In genomic region chr20:50724851-50725721, GRCh38 we compare ENCODE assay signal across 9 cellular contexts. TPM values are rescaled to one million over a fixed set of nuclear protein-coding genes. Genes with fewer than 3 reads are reported as not detected.
DNase-seq lines count a peak whose midpoint lies in the region; ATAC-seq and TF ChIP-seq lines count a peak whose summit lies in the region.
"Had no signal": no experiment of that assay in that cellular context is flagged by ENCODE, and none has a peak within 500 bp of the region (broad histone marks: within the 10 kb centered on the region; RNA-seq: fewer than 3 reads in every experiment).

No MANE protein-coding gene starts in this region.

- peaks cover 11 to 18% of the 10 kb centered on the region in 2 donors for H3K4me1 ChIP-seq in neuronal stem cell (ENCODE audit: control insufficient read depth in 2 of 2, insufficient read depth in 1 of 2, low read depth in 1 of 2, low read length in 2 of 2)
- H3K4me1 ChIP-seq in thoracic aorta (ENCODE audit: control insufficient read depth in 1 of 2, low read depth in 2 of 2) = peaks cover 18 to 46% of the 10 kb centered on the region in 2 donors

- no peak overlapping the region for H4K91ac ChIP-seq in neuronal stem cell (ENCODE audit: low read depth, low read length, poor library complexity)

- H3K9ac ChIP-seq in neuronal stem cell (ENCODE audit: low read depth, low read length, poor library complexity) = no peak overlapping the region

- H3K18ac ChIP-seq in neuronal stem cell (ENCODE audit: low read length) = peak overlapping the region; percentile 81

- H3K27ac ChIP-seq in neuronal stem cell (replicated peaks; ENCODE audit: low read length) (peak overlapping the region; percentile 86), thoracic aorta (peak overlapping the region; percentile 77 to 79)

- no peaks in the 10 kb centered on the region for H3K9me3 ChIP-seq in neuronal stem cell (replicated peaks in 1 of 2; ENCODE audit: control insufficient read depth in 2 of 2, insufficient read depth in 1 of 2, low read depth in 1 of 2, low read length in 2 of 2)
- no peaks in the 10 kb centered on the region for H3K9me3 ChIP-seq in thoracic aorta

- no peak overlapping the region for H3K14ac ChIP-seq in neuronal stem cell (ENCODE audit: low read length)

- H3K36me3 ChIP-seq in neuronal stem cell (replicated peaks in 1 of 2; ENCODE audit: control insufficient read depth in 2 of 2, insufficient read depth in 2 of 2, low read length in 2 of 2) (no peaks in the 10 kb centered on the region), thoracic aorta (no peaks in the 10 kb centered on the region)

- no peak overlapping the region for H3K4ac ChIP-seq in neuronal stem cell (ENCODE audit: low read length)

- no peak overlapping the region for H3K23ac ChIP-seq in neuronal stem cell (ENCODE audit: low read depth, low read length, poor library complexity)

- no peak overlapping the region for H2BK15ac ChIP-seq in neuronal stem cell (ENCODE audit: low read length)

- DNase-seq in GM20000 (ENCODE audit: low spot score) = peak; percentile 19
- peak; percentile 98 for DNase-seq in SW480 (ENCODE audit: low spot score)
- peak; percentile 98 for DNase-seq in epithelial cell of esophagus (ENCODE audit: low read depth)
- DNase-seq in neuronal stem cell (ENCODE audit: low spot score) = peak; percentile 49
- DNase-seq in thoracic aorta (ENCODE audit: low spot score) = peak; percentile 87
- no peak for DNase-seq in GDM1 (lab: John Stamatoyannopoulos, UW)
- no peak for DNase-seq in NCI-H2196 (lab: John Stamatoyannopoulos, UW; ENCODE audit: unreplicated experiment)
- DNase-seq: naive B cell had no signal

- WGBS in neuronal stem cell (ENCODE audit: extremely low coverage in 2 of 2, insufficient read length in 2 of 2, insufficient replicate concordance in 1 of 2), 2 donors = no CpG with 5 or more reads among the region's 14 CpGs

- H2AFZ ChIP-seq in neuronal stem cell (ENCODE audit: low read length) = peak overlapping the region; percentile 89

- H3K4me3 ChIP-seq in epithelial cell of esophagus (ENCODE audit: low read length) (no peak overlapping the region), neuronal stem cell (ENCODE audit: low read length in 2 of 2) (peak overlapping the region in 1 of 2 donors; percentile 1), thoracic aorta (peak overlapping the region; percentile 8)

- no peak for TF ChIP-seq CTCF in GM20000 (IDR thresholded peaks at IDR 0.05; ENCODE audit: extremely low read depth, missing control alignments)
- TF ChIP-seq CTCF in epithelial cell of esophagus (IDR thresholded peaks at IDR 0.05; ENCODE audit: insufficient read depth, low read depth, low read length, missing control alignments) = no peak
- no peak for TF ChIP-seq CTCF in thoracic aorta (IDR thresholded peaks at IDR 0.05)

- no peak overlapping the region for H2BK12ac ChIP-seq in neuronal stem cell (ENCODE audit: low read length)

- H3K79me1 ChIP-seq in neuronal stem cell (ENCODE audit: low read depth, low read length) = no peaks in the 10 kb centered on the region

- H3K27me3 ChIP-seq in neuronal stem cell (ENCODE audit: control insufficient read depth in 3 of 3, insufficient read depth in 3 of 3, low read depth in 1 of 3, low read length in 3 of 3) = no peaks in the 10 kb centered on the region
- no peaks in the 10 kb centered on the region for H3K27me3 ChIP-seq in thoracic aorta (replicated peaks; ENCODE audit: insufficient read depth)

- peak overlapping the region; percentile 2 for H2BK120ac ChIP-seq in neuronal stem cell (ENCODE audit: low read depth, low read length)

- H3K4me2 ChIP-seq in neuronal stem cell (ENCODE audit: insufficient read depth, low read length, poor library complexity, severe bottlenecking) = no peak overlapping the region

- no peak overlapping the region for H4K8ac ChIP-seq in neuronal stem cell (ENCODE audit: low read depth, low read length)

- no peak overlapping the region for H2AK5ac ChIP-seq in neuronal stem cell (ENCODE audit: low read depth, low read length)

- H2BK5ac ChIP-seq in neuronal stem cell (ENCODE audit: low read length) = peak overlapping the region; percentile 68

- ATAC-seq in thoracic aorta (ENCODE audit: insufficient number of reproducible peaks, low FRiP score, low read depth) (peak; percentile 70), HG03139 (IDR thresholded peaks at IDR 0.05; ENCODE audit: unreplicated experiment) (no peak)

RNA-seq across cellular contexts. Expression of gene PARD6B, which starts 6.3 kb away (rescaled TPM):
- polyA plus RNA-seq in neuronal stem cell (2013, experiment 1 of 2) = 9.2 TPM
- 10.3 TPM for polyA plus RNA-seq in neuronal stem cell (2013, experiment 2 of 2)
- total RNA-seq in thoracic aorta = 10 to 100 TPM in 1 of 2 donors, 1 to 10 TPM in 1; 2.8 to 10.7 TPM

RNA-seq across cellular contexts. Expression of gene RIPOR3, which starts 33.7 kb away (rescaled TPM):
- polyA plus RNA-seq in neuronal stem cell (2013, experiment 1 of 2) = 2.5 TPM
- polyA plus RNA-seq in neuronal stem cell (2013, experiment 2 of 2) = 2.3 TPM
- total RNA-seq in thoracic aorta = 1 to 10 TPM; 4.5 to 8.4 TPM

Comparison
In these comparisons a context has a peak if more than half of its experiments do, and no peak if none do; other contexts are left out.
1. DNase-seq: peak in GM20000 (single experiment), SW480 (single experiment), epithelial cell of esophagus (single experiment), neuronal stem cell (single experiment) and thoracic aorta (single experiment); none in GDM1 (single experiment) and NCI-H2196 (single experiment).